In the genomic region with DNA sequence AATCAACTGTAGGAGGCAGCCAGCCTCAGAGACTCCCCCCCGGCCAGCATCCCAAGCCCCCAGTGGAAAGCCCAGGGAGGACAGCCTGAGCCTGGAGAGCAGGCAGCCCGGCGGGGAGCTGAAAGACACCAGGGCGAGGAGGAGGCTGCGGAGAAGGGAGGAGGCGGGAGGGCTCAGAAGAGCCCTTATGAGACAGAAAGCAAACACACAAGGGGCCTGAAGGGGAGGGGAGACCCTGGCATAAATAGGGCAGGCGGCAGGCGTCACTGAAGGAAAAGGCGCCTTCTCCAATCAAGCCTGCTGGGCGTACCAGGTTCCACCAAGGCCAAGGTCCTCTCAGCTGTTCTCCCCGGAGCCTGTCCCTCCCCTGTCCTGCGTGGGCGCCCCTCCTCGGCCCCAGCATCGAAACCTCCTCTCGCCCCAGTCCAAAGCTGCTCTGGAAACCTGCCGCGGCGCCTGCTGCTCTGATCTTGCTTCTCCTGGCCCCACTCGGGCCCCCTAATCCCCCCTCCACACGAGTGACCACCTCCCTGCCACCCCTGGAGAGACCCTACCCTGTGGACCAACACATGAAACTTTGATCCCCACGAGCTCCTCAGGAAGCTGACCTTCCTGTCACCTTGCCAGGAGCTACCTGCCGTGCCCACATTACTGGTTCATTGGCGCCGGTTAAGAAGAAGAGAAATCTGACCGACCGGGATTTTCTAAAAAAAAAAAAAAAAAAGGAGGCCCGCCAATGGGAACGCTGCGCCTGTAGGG, we compare ENCODE assay signal across 10 cellular contexts. TPM values are rescaled to one million over a fixed set of nuclear protein-coding genes. Genes with fewer than 3 reads are reported as not detected.
DNase-seq lines count a peak whose midpoint lies in the region; ATAC-seq and TF ChIP-seq lines count a peak whose summit lies in the region.
"Had no signal": no experiment of that assay in that cellular context is flagged by ENCODE, and none has a peak within 500 bp of the region (broad histone marks: within the 10 kb centered on the region; RNA-seq: fewer than 3 reads in every experiment).

No MANE protein-coding gene starts in this region.

- peak overlapping the region; percentile 31 to 33 for H3K9ac ChIP-seq in colonic mucosa (ENCODE audit: low read depth in 2 of 2, low read length in 2 of 2)

- H3K36me3 Mint-ChIP-seq in GM23338 (ENCODE audit: low read depth): no peaks in the 10 kb centered on the region; the same call in 2 of the 3 replicates
- no peaks in the 10 kb centered on the region for H3K36me3 Mint-ChIP-seq in osteocyte (ENCODE audit: unreplicated experiment)
- H3K36me3 Mint-ChIP-seq in immature natural killer cell: no peaks in the 10 kb centered on the region

- TF ChIP-seq CTCF in GM23338 (conservative IDR thresholded peaks at IDR 0.05; ENCODE audit: low read depth in 2 of 2) (no peak), colonic mucosa (IDR thresholded peaks at IDR 0.05) (no peak), osteocyte (IDR thresholded peaks at IDR 0.05) (no peak)

- H3K27ac Mint-ChIP-seq in GM23338 (no peak overlapping the region), osteocyte (ENCODE audit: unreplicated experiment) (no peak overlapping the region), immature natural killer cell (no peak overlapping the region)
- H3K27ac Mint-ChIP-seq: activated T-helper 2 cell treated with anti-CD3 and anti-CD28 coated beads, Interferon-gamma antibody, Interleukin-2, Interleukin-4, amounts not matched to agents 10 μg/mL and 5 μg/mL and 100 μg/mL, durations not matched to agents 14 hours and 24 hours and 36 hours had no signal

- H3K36me3 ChIP-seq in GM23338 (ENCODE audit: insufficient read depth) (no peaks in the 10 kb centered on the region), colonic mucosa (no peaks in the 10 kb centered on the region)

- peak; percentile 49 for ATAC-seq in GM23338

- DNase-seq in GM23338 (ENCODE audit: low spot score): peak; percentile 64
- peak; percentile 86 for DNase-seq in NCI-H187 treated with DMSO at 0.1 percent for 48 hours (lab: John Stamatoyannopoulos, UW)
- DNase-seq in colonic mucosa: no peak
- no peak for DNase-seq in osteocyte (ENCODE audit: extremely low spot score, unreplicated experiment)
- no peak for DNase-seq in T-helper 1 cell
- no peak for DNase-seq in immature natural killer cell
- DNase-seq in hypothalamus (lab: John Stamatoyannopoulos, UW): no peak
- DNase-seq: effector CD8-positive, alpha-beta T cell; hippocampal formation had no signal

- 0 out of 2 replicates have a peak, but pooled peaks cover 3% of the 10 kb centered on the region for H4K20me1 ChIP-seq in GM23338 (replicated peaks; ENCODE audit: insufficient read depth)

- H3K9me3 Mint-ChIP-seq in GM23338 (no peaks in the 10 kb centered on the region), osteocyte (ENCODE audit: unreplicated experiment) (no peaks in the 10 kb centered on the region), immature natural killer cell (peaks cover 0 to 2% (median 0%) of the 10 kb centered on the region in 6 donors)
- H3K9me3 Mint-ChIP-seq: activated T-helper 2 cell treated with anti-CD3 and anti-CD28 coated beads, Interferon-gamma antibody, Interleukin-2, Interleukin-4, amounts not matched to agents 10 μg/mL and 5 μg/mL and 100 μg/mL, durations not matched to agents 14 hours and 24 hours and 36 hours had no signal

- peak overlapping the region; percentile 60 for H3K4me3 ChIP-seq in GM23338
- peak overlapping the region; percentile 22 for H3K4me3 ChIP-seq in colonic mucosa

- no peaks in the 10 kb centered on the region for H3K79me2 ChIP-seq in GM23338 (replicated peaks; ENCODE audit: insufficient read depth)

- peak overlapping the region; percentile 81; the same call in 1 of the 2 replicates for H2AFZ ChIP-seq in GM23338

- H3K27me3 Mint-ChIP-seq in GM23338 (ENCODE audit: insufficient read depth, low read depth, poor library complexity) (peaks cover 61% of the 10 kb centered on the region), osteocyte (ENCODE audit: unreplicated experiment) (peaks cover 40% of the 10 kb centered on the region), immature natural killer cell (ENCODE audit: low read depth in 3 of 3) (peaks cover 16 to 21% (median 18%) of the 10 kb centered on the region in 3 donors)

- H3K4me1 ChIP-seq in GM23338 (ENCODE audit: insufficient read depth): peaks cover 5% of the 10 kb centered on the region
- peaks cover 4% of the 10 kb centered on the region for H3K4me1 ChIP-seq in colonic mucosa

- H3K4me1 Mint-ChIP-seq in GM23338 (peaks cover 27% of the 10 kb centered on the region), osteocyte (ENCODE audit: unreplicated experiment) (peaks cover 5% of the 10 kb centered on the region), immature natural killer cell (peaks cover 10 to 22% of the 10 kb centered on the region in 2 donors)

- H3K9me2 ChIP-seq in GM23338 (ENCODE audit: insufficient read depth): no peaks in the 10 kb centered on the region

- H3K4me3 Mint-ChIP-seq in GM23338: peak overlapping the region; percentile 63
- peak overlapping the region; percentile 35 for H3K4me3 Mint-ChIP-seq in osteocyte (ENCODE audit: unreplicated experiment)
- peak overlapping the region in 1 of 5 donors; percentile 10 for H3K4me3 Mint-ChIP-seq in immature natural killer cell

- H3K27ac ChIP-seq in GM23338 (ENCODE audit: low read depth) (no peak overlapping the region), colonic mucosa (no peak overlapping the region)

- H3K27me3 ChIP-seq in GM23338 (ENCODE audit: insufficient read depth) (peaks cover 67% of the 10 kb centered on the region), colonic mucosa (peaks cover 51% of the 10 kb centered on the region)

- H3K4me2 ChIP-seq in GM23338: peak overlapping the region; percentile 79

- 0 out of 2 replicates have a peak, but pooled peaks cover 3% of the 10 kb centered on the region for H3F3A ChIP-seq in GM23338 (replicated peaks; ENCODE audit: low read depth)

- H3K9me3 ChIP-seq in colonic mucosa: no peaks in the 10 kb centered on the region

- intact Hi-C loops in colonic mucosa (cut with DNase I): no loop called here

TF ChIP-seq in GM23338, 12 proteins besides CTCF, POLR2A, EP300 and RAD21:
- TF ChIP-seq EZH2 (IDR thresholded peaks at IDR 0.05; ENCODE audit: low read depth, unreplicated experiment): peak; percentile 35
- no peak for TF ChIP-seq NANOG (IDR thresholded peaks at IDR 0.05; ENCODE audit: borderline replicate concordance)
- no peak for TF ChIP-seq ZNF331 (CRISPR knock-in tag; IDR thresholded peaks at IDR 0.05; ENCODE audit: low read depth)
- no peak for TF ChIP-seq EZH2phosphoT487 (IDR thresholded peaks at IDR 0.05; ENCODE audit: unreplicated experiment)

RNA-seq across cellular contexts. Expression of a gene that starts 1.2 kb away (rescaled TPM):
- 2.2 and 3.1 TPM in 2 replicates for total RNA-seq in GM23338 (2014; rRNA removed; shearing (Covaris generic))
- polyA plus RNA-seq in GM23338 (2016; fragmentation: Nextera tagmentation; extraction: Ambion mirVana) (0.39 and 0.75 TPM in 2 replicates), immature natural killer cell (1 to 10 TPM in 2 of 3 donors, under 1 TPM in 1; 0.66 to 1.7 (median 1.5) TPM)
- total RNA-seq in colonic mucosa (10 to 100 TPM; 70.0 to 78.8 TPM), osteocyte (1.2 and 1.7 TPM in 2 replicates)

Comparison
In these comparisons a context has a peak if more than half of its experiments do, and no peak if none do; other contexts are left out.
1. DNase-seq: peak in GM23338 (single experiment) and NCI-H187 treated with DMSO at 0.1 percent for 48 hours (single experiment); none in colonic mucosa (single experiment), osteocyte (single experiment), T-helper 1 cell (0 of 5), immature natural killer cell (0 of 3) and hypothalamus (0 of 51).
2. RNA of a gene that starts 1.2 kb away (total RNA-seq): 70.0 to 78.8 TPM in colonic mucosa; 2.2 to 3.1 TPM in GM23338 and 1.2 to 1.7 TPM in osteocyte; every median in the first group is over 10 times any median in the second.